ENCODE assay signal across 1 cellular context in the genomic region with DNA sequence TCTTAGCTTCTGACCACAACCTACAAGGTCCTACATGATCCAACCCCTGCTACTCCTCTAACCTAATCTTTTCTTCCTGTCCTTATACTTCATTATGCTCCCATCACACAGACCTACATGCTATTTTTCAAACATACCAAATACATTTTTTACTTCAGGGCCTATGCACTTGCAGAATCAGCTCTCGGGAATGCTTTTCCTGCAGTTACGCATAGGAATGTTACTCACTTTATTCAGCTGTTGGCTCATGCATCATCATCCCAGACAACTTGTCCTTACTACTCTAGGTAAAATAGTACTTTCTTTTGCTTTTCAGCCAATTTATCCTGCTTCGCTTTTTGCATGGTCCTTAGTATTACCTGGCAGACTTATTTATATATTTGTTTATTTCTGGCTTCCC.
TF ChIP-seq lines count a peak whose summit lies in the region.

No MANE protein-coding gene starts in this region.

TF ChIP-seq in IMR-90, 13 proteins besides CTCF, POLR2A, EP300 and RAD21:
- TF ChIP-seq MXI1 (IDR thresholded peaks at IDR 0.05; ENCODE audit: borderline replicate concordance, low read depth, low read length) (no peak), CEBPB (IDR thresholded peaks at IDR 0.05; ENCODE audit: low read depth, low read length) (0 out of 2 replicates have a peak, but pooled peaks have one; percentile 19)
TF ChIP-seq in IMR-90: peak in this region for 1.
